Comparison of ENCODE assay signal across 17 cellular contexts in genomic region chr3:118842147-118842863, GRCh38.
A peak's percentile ranks its signal among the peaks of the same experiment; 100 is the strongest.
DNase-seq lines count a peak whose midpoint lies in the region; ATAC-seq, FAIRE-seq and TF ChIP-seq lines count a peak whose summit lies in the region.
"Had no signal": no experiment of that assay in that cellular context is flagged by ENCODE, and none has a peak within 500 bp of the region (broad histone marks: within the 10 kb centered on the region; RNA-seq: fewer than 3 reads in every experiment).

No MANE protein-coding gene starts in this region.

- BruUV-seq in HCT116 (replicated peaks; lab: Mats Ljungman, UMichigan) (no TSS peak), HepG2 (replicated peaks; lab: Mats Ljungman, UMichigan) (no TSS peak)

- no peak overlapping the region for H3K4me3 Mint-ChIP-seq in activated T-cell treated with anti-CD3 and anti-CD28 coated beads, Interleukin-2, amount 50 U/mL, for 24 hours

- H3K9me3 ChIP-seq in HCT116 (ENCODE audit: control insufficient read depth in 1 of 2, insufficient read depth in 1 of 2, low read depth in 1 of 2, low read length in 2 of 2) (no peaks in the 10 kb centered on the region), HepG2 (ENCODE audit: low read length) (peaks cover 23% of the 10 kb centered on the region)

- H3K4me1 ChIP-seq in HCT116 (ENCODE audit: control insufficient read depth in 1 of 2, insufficient read depth in 2 of 2, low read length in 2 of 2) (peaks cover 2 to 13% of the 10 kb centered on the region in 2 experiments; a peak in 3 of 4 replicates), HepG2 (ENCODE audit: insufficient read depth, low read length) (peaks cover 9% of the 10 kb centered on the region; the same call in 1 of the 2 replicates)

- ATAC-seq in HCT116 (peak; percentile 59), HepG2 (peak; percentile 54)

- no peak for TF ChIP-seq EP300 in HepG2 (IDR thresholded peaks at IDR 0.05; ENCODE audit: low read depth in 2 of 2, low read length in 2 of 2)
- TF ChIP-seq EP300 in HepG2 (CRISPR knock-in tag; IDR thresholded peaks at IDR 0.05; ENCODE audit: borderline replicate concordance): no peak

- no peak overlapping the region for H3K27ac Mint-ChIP-seq in activated T-cell treated with anti-CD3 and anti-CD28 coated beads, Interleukin-2, amount 50 U/mL, for 24 hours
- H3K27ac Mint-ChIP-seq: IgD-negative memory B cell had no signal

- peaks cover 4% of the 10 kb centered on the region for H3K27me3 Mint-ChIP-seq in activated T-cell treated with anti-CD3 and anti-CD28 coated beads, Interleukin-2, amount 50 U/mL, for 24 hours

- H3K4me3 ChIP-seq in HCT116 (replicated peaks in 1 of 2; ENCODE audit: low read depth in 1 of 2, low read length in 2 of 2) (peak overlapping the region; percentile 35 to 46), HepG2 (replicated peaks in 1 of 3; ENCODE audit: insufficient read depth in 1 of 3, low read depth in 2 of 3, low read length in 3 of 3) (peak overlapping the region; percentile 43 to 54 (median 48))

- no peak for TF ChIP-seq RAD21 in HCT116 (IDR thresholded peaks at IDR 0.05; ENCODE audit: low read depth)
- TF ChIP-seq RAD21 in HepG2 (CRISPR knock-in tag; IDR thresholded peaks at IDR 0.05): no peak

- 39% methylated on average over 7 of the region's 7 CpGs for WGBS in HepG2 (ENCODE audit: low lambda C conversion rate)

- TF ChIP-seq CTCF in HCT116 (IDR thresholded peaks at IDR 0.05 in 2 of 3, conservative IDR thresholded peaks at IDR 0.05 in 1 of 3; ENCODE audit: borderline replicate concordance in 1 of 3, insufficient read depth in 1 of 3, low read depth in 2 of 3, low read length in 2 of 3) (no peak), HepG2 (CRISPR knock-in tag; IDR thresholded peaks at IDR 0.05) (no peak)

- in situ Hi-C loops in HepG2 (cut with HindIII; ENCODE audit: extremely low pct_ligation_motif_present, low pct_unique_long_range_greater_than_20kb): no loop called here

- H3K27ac ChIP-seq in HCT116 (ENCODE audit: low read depth, low read length) (no peak overlapping the region), HepG2 (ENCODE audit: extremely low read length, insufficient read depth, low read length) (no peak overlapping the region)

- TF ChIP-seq POLR2A in HCT116 (IDR thresholded peaks at IDR 0.05; ENCODE audit: borderline replicate concordance, extremely low read depth, insufficient read depth, insufficient read length) (no peak), HepG2 (IDR thresholded peaks at IDR 0.05; ENCODE audit: insufficient read depth in 1 of 2, low read depth in 2 of 2, low read length in 2 of 2) (no peak)

- H3K9ac ChIP-seq in HCT116 (ENCODE audit: low read length) (peak overlapping the region; percentile 13; the same call in 1 of the 2 replicates), HepG2 (ENCODE audit: insufficient read depth, low read depth, low read length) (no peak overlapping the region)

- H3K79me2 ChIP-seq in HCT116 (ENCODE audit: insufficient read depth, low read length): no peaks in the 10 kb centered on the region
- no peaks in the 10 kb centered on the region for H3K79me2 ChIP-seq in HepG2 (ENCODE audit: insufficient read depth, low read length)

- H3K27me3 ChIP-seq in HCT116 (ENCODE audit: insufficient read depth, low read length) (no peaks in the 10 kb centered on the region), HepG2 (ENCODE audit: control insufficient read depth in 1 of 2, insufficient read depth in 2 of 2, low read length in 2 of 2) (no peaks in the 10 kb centered on the region; a peak in 1 of 5 replicates)

- H3K9me3 Mint-ChIP-seq in activated T-cell treated with anti-CD3 and anti-CD28 coated beads, Interleukin-2, amount 50 U/mL, for 24 hours: peaks cover 43% of the 10 kb centered on the region

- intact Hi-C loops in HCT116 (cut with micrococcal nuclease) (no loop called here), HepG2 (cut with micrococcal nuclease; ENCODE audit: unreplicated experiment) (no loop called here)

- H2AFZ ChIP-seq in HCT116 (ENCODE audit: low read depth, low read length, poor library complexity, severe bottlenecking) (peak overlapping the region; percentile 27), HepG2 (ENCODE audit: low read length) (peak overlapping the region; percentile 81)

- H3K4me1 Mint-ChIP-seq in activated T-cell treated with anti-CD3 and anti-CD28 coated beads, Interleukin-2, amount 50 U/mL, for 24 hours (ENCODE audit: low read depth): no peaks in the 10 kb centered on the region

- FAIRE-seq in HepG2 (lab: Jason Lieb, UNC): no peak
- FAIRE-seq: keratinocyte had no signal

- peaks cover 7% of the 10 kb centered on the region for H3K36me3 Mint-ChIP-seq in activated T-cell treated with anti-CD3 and anti-CD28 coated beads, Interleukin-2, amount 50 U/mL, for 24 hours (ENCODE audit: low read depth)
- H3K36me3 Mint-ChIP-seq: IgD-negative memory B cell had no signal

- no peaks in the 10 kb centered on the region for H4K20me1 ChIP-seq in HCT116 (ENCODE audit: insufficient read depth)
- H4K20me1 ChIP-seq in HepG2 (ENCODE audit: insufficient read depth, low read length): no peaks in the 10 kb centered on the region

- POLR2A ChIA-PET in HCT116 (lab: Charles Lee) (no interaction called here), HepG2 (lab: Yijun Ruan, JAX) (no interaction called here)

- no peaks in the 10 kb centered on the region for H3K9me2 ChIP-seq in HCT116 (ENCODE audit: insufficient read depth)

- peak overlapping the region; percentile 65 for H3K4me2 ChIP-seq in HCT116 (ENCODE audit: low read length)
- H3K4me2 ChIP-seq in HepG2 (ENCODE audit: low read depth, low read length): peak overlapping the region; percentile 59

- H3K36me3 ChIP-seq in HCT116 (ENCODE audit: control insufficient read depth in 1 of 2, insufficient read depth in 2 of 2, low read length in 2 of 2) (no peaks in the 10 kb centered on the region), HepG2 (replicated peaks in 1 of 2; ENCODE audit: control insufficient read depth in 1 of 2, insufficient read depth in 2 of 2, low read length in 2 of 2) (no peaks in the 10 kb centered on the region)

- DNase-seq in NCI-H1105 (lab: John Stamatoyannopoulos, UW): peak; percentile 8
- DNase-seq in NCI-H1105 treated with DMSO at 0.1 percent for 48 hours (lab: John Stamatoyannopoulos, UW): no peak
- DNase-seq in HCT116 (ENCODE audit: low read depth, low spot score): peak; percentile 4
- peak; percentile 31 for DNase-seq in RPMI8226
- DNase-seq in HepG2 (ENCODE audit: low spot score): no peak
- DNase-seq in activated T-cell treated with anti-CD3 and anti-CD28 coated beads, Interleukin-2, amount 50 U/mL, for 24 hours: no peak
- DNase-seq in NCI-H510A treated with DMSO at 0.1 percent for 48 hours (lab: John Stamatoyannopoulos, UW): no peak
- no peak for DNase-seq in Ammon's horn (ENCODE audit: low spot score)
- DNase-seq: activated CD8-positive, alpha-beta memory T cell treated with anti-CD3 and anti-CD28 coated beads for 24 hours; activated gamma-delta T cell; effector memory CD4-positive, alpha-beta T cell; NCI-H187 treated with DMSO at 0.1 percent for 48 hours; posterior cingulate gyrus; SHP77; stimulated activated CD4-positive, alpha-beta T cell treated with anti-CD3 and anti-CD28 coated beads, Interleukin-12 subunit alpha, Interleukin-12 subunit beta, amount 100 ng/mL, for 4 hours had no signal

- RAD21 ChIA-PET in HCT116 (lab: Charles Lee; ENCODE audit: low non-redundant PET in 1 of 2, low total read pairs in 2 of 2, uncharacterized antibody in 2 of 2, unreplicated experiment in 2 of 2): no interaction called here

- CTCF ChIA-PET in HCT116 (lab: Charles Lee): no interaction called here
- CTCF ChIA-PET in HepG2 (lab: Yijun Ruan, JAX; ENCODE audit: low intra/inter-chr PET ratio, low total read pairs): no interaction called here

TF ChIP-seq in HCT116, 20 proteins besides CTCF, POLR2A, EP300 and RAD21:
- no peak for TF ChIP-seq SP1 (IDR thresholded peaks at IDR 0.05; ENCODE audit: low read depth)
- no peak for TF ChIP-seq SRF (IDR thresholded peaks at IDR 0.05; ENCODE audit: low read depth)
- no peak for TF ChIP-seq ZNF274 (IDR thresholded peaks at IDR 0.05; ENCODE audit: low read depth, low read length)
- no peak for TF ChIP-seq ELF1 (IDR thresholded peaks at IDR 0.05; ENCODE audit: borderline replicate concordance, low read depth)
- TF ChIP-seq EGR1 (IDR thresholded peaks at IDR 0.05; ENCODE audit: low read depth): no peak
- no peak for TF ChIP-seq JUND (IDR thresholded peaks at IDR 0.05)
- TF ChIP-seq POLR2AphosphoS5 (IDR thresholded peaks at IDR 0.05; ENCODE audit: low read depth, low read length): no peak
TF ChIP-seq in HCT116: peak in this region for 0.

TF ChIP-seq in HepG2, 621 proteins besides CTCF, POLR2A, EP300 and RAD21:
- peak; percentile 98 for TF ChIP-seq IRF2 (CRISPR knock-in tag; IDR thresholded peaks at IDR 0.05)
- TF ChIP-seq FOSL2 (CRISPR knock-in tag; IDR thresholded peaks at IDR 0.05): 0 out of 2 replicates have a peak, but pooled peaks have one; percentile 38
- no peak for TF ChIP-seq ZNF530 (CRISPR knock-in tag; IDR thresholded peaks at IDR 0.05; ENCODE audit: low read depth)
TF ChIP-seq in HepG2: peak in this region for 2.

Comparison
In these comparisons a context has a peak if more than half of its experiments do, and no peak if none do; other contexts are left out.
1. DNase-seq: peak in NCI-H1105 (single experiment), HCT116 (single experiment) and RPMI8226 (single experiment); none in NCI-H1105 treated with DMSO at 0.1 percent for 48 hours (single experiment), HepG2 (single experiment), activated T-cell treated with anti-CD3 and anti-CD28 coated beads, Interleukin-2, amount 50 U/mL, for 24 hours (single experiment), NCI-H510A treated with DMSO at 0.1 percent for 48 hours (single experiment) and Ammon's horn (single experiment).